Comparison of ENCODE assay signal across 14 cellular contexts in the genomic region with DNA sequence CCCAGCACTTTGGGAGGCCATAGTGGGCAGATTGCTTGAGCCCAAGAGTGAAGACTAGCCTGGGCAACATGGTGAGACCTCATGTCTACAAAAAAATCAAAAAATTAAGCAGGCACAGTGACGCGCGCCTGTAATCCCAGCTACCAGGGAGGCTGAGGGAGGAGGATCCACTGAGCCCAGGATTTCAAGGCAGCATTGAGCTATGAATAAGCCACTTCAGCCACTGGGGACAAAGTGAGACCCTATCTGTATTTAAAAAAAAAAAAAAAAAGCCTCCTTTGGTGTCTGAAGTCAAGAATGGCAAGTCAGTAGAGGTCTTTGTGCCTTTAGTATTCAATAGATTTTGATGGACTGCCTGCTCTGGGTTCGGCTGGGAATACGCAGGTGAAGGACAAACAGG.
A peak's percentile ranks its signal among the peaks of the same experiment; 100 is the strongest.
DNase-seq lines count a peak whose midpoint lies in the region; ATAC-seq, FAIRE-seq and TF ChIP-seq lines count a peak whose summit lies in the region.
"Had no signal": no experiment of that assay in that cellular context is flagged by ENCODE, and none has a peak within 500 bp of the region (broad histone marks: within the 10 kb centered on the region; RNA-seq: fewer than 3 reads in every experiment).

No MANE protein-coding gene starts in this region.

- peaks cover 9% of the 10 kb centered on the region; the same call in 2 of the 3 replicates for H3K4me1 Mint-ChIP-seq in GM23338
- H3K4me1 Mint-ChIP-seq in neural crest cell = peaks cover 8% of the 10 kb centered on the region
- H3K4me1 Mint-ChIP-seq in mesothelial cell of epicardium = peaks cover 10% of the 10 kb centered on the region

- H3K36me3 ChIP-seq in GM23338 (ENCODE audit: insufficient read depth) (no peaks in the 10 kb centered on the region; the same call in 1 of the 2 replicates), K562 (ENCODE audit: control insufficient read depth, insufficient read depth, low read length) (no peaks in the 10 kb centered on the region; the same call in 2 of the 3 replicates)
- H3K36me3 ChIP-seq: BE2C had no signal

- H3K27me3 ChIP-seq in GM23338 (ENCODE audit: insufficient read depth) (no peaks in the 10 kb centered on the region), K562 (ENCODE audit: control insufficient read depth in 2 of 2, insufficient read depth in 2 of 2, low read length in 2 of 2) (no peaks in the 10 kb centered on the region)
- H3K27me3 ChIP-seq: BE2C had no signal

- no peak for TF ChIP-seq EP300 in K562 (IDR thresholded peaks at IDR 0.05; ENCODE audit: low read length)

- no TSS peak for BruUV-seq in K562 (replicated peaks; lab: Mats Ljungman, UMichigan)

- POLR2A ChIA-PET in HEK293T (lab: Yijun Ruan, JAX) = no interaction called here
- POLR2A ChIA-PET in K562 (lab: Yijun Ruan, JAX) = interaction anchor here (1.8 kb wide), 1 partner anchor 12 kb away, joined by 5 read pairs; no protein-coding TSS in a partner anchor

- no peaks in the 10 kb centered on the region for H3K9me3 ChIP-seq in K562 (replicated peaks; ENCODE audit: control insufficient read depth, insufficient read depth, low read depth, low read length)

- H3K9me3 Mint-ChIP-seq in GM23338 = peaks cover 24% of the 10 kb centered on the region
- H3K9me3 Mint-ChIP-seq in neural crest cell = peaks cover 7% of the 10 kb centered on the region
- peaks cover 7% of the 10 kb centered on the region for H3K9me3 Mint-ChIP-seq in mesothelial cell of epicardium

- no peak overlapping the region; the same call in 1 of the 2 replicates for H3K27ac ChIP-seq in GM23338 (ENCODE audit: low read depth)
- no peak overlapping the region for H3K27ac ChIP-seq in K562 (ENCODE audit: extremely low read depth, low read depth, low read length)
- H3K27ac ChIP-seq: RWPE1 had no signal

- DNase-seq in GM23338 (ENCODE audit: low spot score) (peak; percentile 34), HEK293T (ENCODE audit: extremely low spot score) (no peak), K562 (ENCODE audit: extremely low read depth in 1 of 4, low spot score in 3 of 4) (no peak), neural crest cell (ENCODE audit: low read depth, low spot score) (no peak), NK-92 (lab: John Stamatoyannopoulos, UW; ENCODE audit: unreplicated experiment) (no peak), mesothelial cell of epicardium (ENCODE audit: low spot score in 2 of 2, unreplicated experiment in 2 of 2) (no peak)
- DNase-seq: BE2C, DND-41, NCI-H146, SHP77 treated with DMSO at 0.1 percent for 48 hours had no signal

- H3K9ac ChIP-seq in K562 (ENCODE audit: insufficient read depth in 1 of 2, low read depth in 2 of 2, low read length in 2 of 2) = no peak overlapping the region

- WGBS in K562 (ENCODE audit: insufficient coverage, low coverage, missing lambda C conversion rate) = 84% methylated on average over 5 of the region's 5 CpGs

- H3K4me3 Mint-ChIP-seq in GM23338 (no peak overlapping the region), neural crest cell (no peak overlapping the region), mesothelial cell of epicardium (no peak overlapping the region)

- H3K79me2 ChIP-seq in GM23338 (replicated peaks; ENCODE audit: insufficient read depth) (no peaks in the 10 kb centered on the region), K562 (ENCODE audit: control insufficient read depth, insufficient read depth, low read length) (no peaks in the 10 kb centered on the region)

- no peak for TF ChIP-seq RAD21 in K562 (CRISPR knock-in tag; conservative IDR thresholded peaks at IDR 0.05 in 1 of 2, IDR thresholded peaks at IDR 0.05 in 1 of 2)

- CTCF ChIA-PET in HEK293T (lab: Yijun Ruan, JAX) (interaction anchor here (0.6 to 1.7 kb wide), 3 partner anchors 61 to 524 kb away, joined by 3 to 5 read pairs (median 3); no protein-coding TSS in a partner anchor), K562 (lab: Yijun Ruan, JAX; ENCODE audit: low intra/inter-chr PET ratio) (interaction anchor here (0.6 kb wide), 1 partner anchor 221 kb away, joined by 3 read pairs; no protein-coding TSS in a partner anchor)

- H3K36me3 Mint-ChIP-seq in GM23338 (ENCODE audit: low read depth) (peaks cover 14% of the 10 kb centered on the region), neural crest cell (ENCODE audit: low read depth) (peaks cover 5% of the 10 kb centered on the region), mesothelial cell of epicardium (peaks cover 3% of the 10 kb centered on the region)

- TF ChIP-seq CTCF in GM23338 (conservative IDR thresholded peaks at IDR 0.05; ENCODE audit: low read depth in 2 of 2) = no peak
- no peak for TF ChIP-seq CTCF in K562 (IDR thresholded peaks at IDR 0.05 in 2 of 3, conservative IDR thresholded peaks at IDR 0.05 in 1 of 3; ENCODE audit: insufficient read depth in 2 of 3, low read depth in 1 of 3, low read length in 3 of 3)
- TF ChIP-seq CTCF in neural crest cell (conservative IDR thresholded peaks at IDR 0.05) = no peak
- TF ChIP-seq CTCF in mesothelial cell of epicardium (IDR thresholded peaks at IDR 0.05; ENCODE audit: unreplicated experiment) = no peak

- H4K20me1 ChIP-seq in GM23338 (replicated peaks; ENCODE audit: insufficient read depth) = no peaks in the 10 kb centered on the region
- no peaks in the 10 kb centered on the region for H4K20me1 ChIP-seq in K562 (replicated peaks; ENCODE audit: control insufficient read depth, insufficient read depth, low read length)

- intact Hi-C loops in K562 (cut with micrococcal nuclease) = no loop called here

- ATAC-seq in GM23338 = peak; percentile 61
- peak; percentile 60 for ATAC-seq in K562
- no peak for ATAC-seq in GM18861 (IDR thresholded peaks at IDR 0.05; ENCODE audit: unreplicated experiment)

- H3K4me2 ChIP-seq in GM23338 (no peak overlapping the region), K562 (ENCODE audit: insufficient read depth, low read length) (no peak overlapping the region)

- in situ Hi-C loops in K562 (cut with MboI) = no loop called here

- no peaks in the 10 kb centered on the region for H3K9me1 ChIP-seq in K562 (ENCODE audit: control insufficient read depth, insufficient read depth, low read length)

- H3K9me2 ChIP-seq in GM23338 (ENCODE audit: insufficient read depth) = no peaks in the 10 kb centered on the region

- no peak overlapping the region for H3K27ac Mint-ChIP-seq in GM23338
- peak overlapping the region; percentile 60 for H3K27ac Mint-ChIP-seq in neural crest cell (ENCODE audit: unreplicated experiment)
- no peak overlapping the region for H3K27ac Mint-ChIP-seq in mesothelial cell of epicardium

- 0 out of 2 replicates have a peak, but pooled peaks cover 9% of the 10 kb centered on the region for H3K4me1 ChIP-seq in GM23338 (ENCODE audit: insufficient read depth)
- no peaks in the 10 kb centered on the region for H3K4me1 ChIP-seq in K562 (replicated peaks in 1 of 2; ENCODE audit: control insufficient read depth in 2 of 2, insufficient read depth in 2 of 2, low read length in 2 of 2)
- H3K4me1 ChIP-seq: BE2C had no signal

- H3K4me3 ChIP-seq in GM23338 (no peak overlapping the region), K562 (no peak overlapping the region)

- H3K27me3 Mint-ChIP-seq in GM23338 (ENCODE audit: insufficient read depth, low read depth, poor library complexity) (no peaks in the 10 kb centered on the region), neural crest cell (ENCODE audit: low read depth) (peaks cover 2% of the 10 kb centered on the region), mesothelial cell of epicardium (ENCODE audit: low read depth) (no peaks in the 10 kb centered on the region)

- TF ChIP-seq POLR2A in K562 (conservative IDR thresholded peaks at IDR 0.05) = no peak

- no peak for FAIRE-seq in K562 (lab: Jason Lieb, UNC)
- FAIRE-seq: GM12891, H1 had no signal

- H2AFZ ChIP-seq in GM23338 (no peak overlapping the region), K562 (ENCODE audit: low read depth, low read length) (no peak overlapping the region)

- peaks cover 2% of the 10 kb centered on the region; the same call in 1 of the 2 replicates for H3F3A ChIP-seq in GM23338 (replicated peaks; ENCODE audit: low read depth)

TF ChIP-seq in HEK293T, 16 proteins besides CTCF, POLR2A, EP300 and RAD21:
- TF ChIP-seq ZNF384 (IDR thresholded peaks at IDR 0.05) = 0 out of 2 replicates have a peak, but pooled peaks have one; percentile 6
- TF ChIP-seq SP1 (IDR thresholded peaks at IDR 0.05) = no peak

TF ChIP-seq in K562, 482 proteins besides CTCF, POLR2A, EP300 and RAD21:
- TF ChIP-seq NCOA2 (IDR thresholded peaks at IDR 0.05; ENCODE audit: partially characterized antibody in 2 of 2) (no peak), FOXM1 (IDR thresholded peaks at IDR 0.05; ENCODE audit: low read depth) (no peak), FOXM1 (CRISPR knock-in tag; IDR thresholded peaks at IDR 0.05; ENCODE audit: low read depth) (no peak), MAFK (IDR thresholded peaks at IDR 0.05; ENCODE audit: low read length) (no peak)
- TF ChIP-seq, protein P1, sequence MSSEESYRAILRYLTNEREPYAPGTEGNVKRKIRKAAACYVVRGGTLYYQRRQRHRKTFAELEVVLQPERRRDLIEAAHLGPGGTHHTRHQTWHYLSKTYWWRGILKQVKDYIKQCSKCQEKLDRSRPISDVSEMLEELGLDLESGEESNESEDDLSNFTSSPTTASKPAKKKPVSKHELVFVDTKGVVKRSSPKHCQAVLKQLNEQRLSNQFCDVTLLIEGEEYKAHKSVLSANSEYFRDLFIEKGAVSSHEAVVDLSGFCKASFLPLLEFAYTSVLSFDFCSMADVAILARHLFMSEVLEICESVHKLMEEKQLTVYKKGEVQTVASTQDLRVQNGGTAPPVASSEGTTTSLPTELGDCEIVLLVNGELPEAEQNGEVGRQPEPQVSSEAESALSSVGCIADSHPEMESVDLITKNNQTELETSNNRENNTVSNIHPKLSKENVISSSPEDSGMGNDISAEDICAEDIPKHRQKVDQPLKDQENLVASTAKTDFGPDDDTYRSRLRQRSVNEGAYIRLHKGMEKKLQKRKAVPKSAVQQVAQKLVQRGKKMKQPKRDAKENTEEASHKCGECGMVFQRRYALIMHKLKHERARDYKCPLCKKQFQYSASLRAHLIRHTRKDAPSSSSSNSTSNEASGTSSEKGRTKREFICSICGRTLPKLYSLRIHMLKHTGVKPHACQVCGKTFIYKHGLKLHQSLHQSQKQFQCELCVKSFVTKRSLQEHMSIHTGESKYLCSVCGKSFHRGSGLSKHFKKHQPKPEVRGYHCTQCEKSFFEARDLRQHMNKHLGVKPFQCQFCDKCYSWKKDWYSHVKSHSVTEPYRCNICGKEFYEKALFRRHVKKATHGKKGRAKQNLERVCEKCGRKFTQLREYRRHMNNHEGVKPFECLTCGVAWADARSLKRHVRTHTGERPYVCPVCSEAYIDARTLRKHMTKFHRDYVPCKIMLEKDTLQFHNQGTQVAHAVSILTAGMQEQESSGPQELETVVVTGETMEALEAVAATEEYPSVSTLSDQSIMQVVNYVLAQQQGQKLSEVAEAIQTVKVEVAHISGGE (CRISPR knock-in tag; IDR thresholded peaks at IDR 0.05) = no peak
